Comparison of ENCODE assay signal across 2 cellular contexts in the genomic region with DNA sequence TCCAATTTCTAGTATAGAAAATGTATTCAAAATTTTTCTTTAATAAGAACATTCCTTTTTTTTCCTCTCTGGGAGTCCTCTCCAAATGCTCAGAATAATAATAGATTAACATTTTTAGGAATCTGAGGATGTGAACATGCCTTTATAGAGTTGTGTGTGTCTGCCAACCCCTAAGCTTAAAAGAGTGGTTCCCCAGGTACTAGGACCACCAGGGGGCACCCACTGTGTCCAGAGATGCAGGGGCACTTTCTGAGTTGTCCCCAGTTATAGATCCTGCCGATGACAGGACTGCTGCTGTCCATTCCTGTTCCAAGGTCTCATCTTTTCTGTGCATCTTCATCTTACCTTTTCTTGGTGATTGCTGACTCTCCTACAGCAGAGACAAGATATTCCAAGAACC.
TF ChIP-seq lines count a peak whose summit lies in the region.

No MANE protein-coding gene starts in this region.

TF ChIP-seq in HCT116, 20 proteins besides CTCF, POLR2A, EP300 and RAD21 (continued from another document):
- TF ChIP-seq, protein P1, sequence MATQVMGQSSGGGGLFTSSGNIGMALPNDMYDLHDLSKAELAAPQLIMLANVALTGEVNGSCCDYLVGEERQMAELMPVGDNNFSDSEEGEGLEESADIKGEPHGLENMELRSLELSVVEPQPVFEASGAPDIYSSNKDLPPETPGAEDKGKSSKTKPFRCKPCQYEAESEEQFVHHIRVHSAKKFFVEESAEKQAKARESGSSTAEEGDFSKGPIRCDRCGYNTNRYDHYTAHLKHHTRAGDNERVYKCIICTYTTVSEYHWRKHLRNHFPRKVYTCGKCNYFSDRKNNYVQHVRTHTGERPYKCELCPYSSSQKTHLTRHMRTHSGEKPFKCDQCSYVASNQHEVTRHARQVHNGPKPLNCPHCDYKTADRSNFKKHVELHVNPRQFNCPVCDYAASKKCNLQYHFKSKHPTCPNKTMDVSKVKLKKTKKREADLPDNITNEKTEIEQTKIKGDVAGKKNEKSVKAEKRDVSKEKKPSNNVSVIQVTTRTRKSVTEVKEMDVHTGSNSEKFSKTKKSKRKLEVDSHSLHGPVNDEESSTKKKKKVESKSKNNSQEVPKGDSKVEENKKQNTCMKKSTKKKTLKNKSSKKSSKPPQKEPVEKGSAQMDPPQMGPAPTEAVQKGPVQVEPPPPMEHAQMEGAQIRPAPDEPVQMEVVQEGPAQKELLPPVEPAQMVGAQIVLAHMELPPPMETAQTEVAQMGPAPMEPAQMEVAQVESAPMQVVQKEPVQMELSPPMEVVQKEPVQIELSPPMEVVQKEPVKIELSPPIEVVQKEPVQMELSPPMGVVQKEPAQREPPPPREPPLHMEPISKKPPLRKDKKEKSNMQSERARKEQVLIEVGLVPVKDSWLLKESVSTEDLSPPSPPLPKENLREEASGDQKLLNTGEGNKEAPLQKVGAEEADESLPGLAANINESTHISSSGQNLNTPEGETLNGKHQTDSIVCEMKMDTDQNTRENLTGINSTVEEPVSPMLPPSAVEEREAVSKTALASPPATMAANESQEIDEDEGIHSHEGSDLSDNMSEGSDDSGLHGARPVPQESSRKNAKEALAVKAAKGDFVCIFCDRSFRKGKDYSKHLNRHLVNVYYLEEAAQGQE (IDR thresholded peaks at IDR 0.05; ENCODE audit: low read depth): no peak
- TF ChIP-seq CBX3 (IDR thresholded peaks at IDR 0.05; ENCODE audit: low read depth) (no peak), ZFX (IDR thresholded peaks at IDR 0.05) (no peak), SIN3A (IDR thresholded peaks at IDR 0.05; ENCODE audit: low read depth) (no peak), TCF7L2 (IDR thresholded peaks at IDR 0.05; ENCODE audit: borderline replicate concordance, extremely low read depth, insufficient read depth, insufficient read length) (no peak), ZNF274 (IDR thresholded peaks at IDR 0.05; ENCODE audit: low read depth, low read length) (no peak), EZH2phosphoT487 (IDR thresholded peaks at IDR 0.05; ENCODE audit: borderline replicate concordance) (no peak), EGR1 (IDR thresholded peaks at IDR 0.05; ENCODE audit: low read depth) (no peak), ELF1 (IDR thresholded peaks at IDR 0.05; ENCODE audit: borderline replicate concordance, low read depth) (no peak), POLR2AphosphoS5 (IDR thresholded peaks at IDR 0.05; ENCODE audit: low read depth, low read length) (no peak)
- TF ChIP-seq, protein P2, sequence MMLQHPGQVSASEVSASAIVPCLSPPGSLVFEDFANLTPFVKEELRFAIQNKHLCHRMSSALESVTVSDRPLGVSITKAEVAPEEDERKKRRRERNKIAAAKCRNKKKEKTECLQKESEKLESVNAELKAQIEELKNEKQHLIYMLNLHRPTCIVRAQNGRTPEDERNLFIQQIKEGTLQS (IDR thresholded peaks at IDR 0.05): no peak
- TF ChIP-seq, protein P3, sequence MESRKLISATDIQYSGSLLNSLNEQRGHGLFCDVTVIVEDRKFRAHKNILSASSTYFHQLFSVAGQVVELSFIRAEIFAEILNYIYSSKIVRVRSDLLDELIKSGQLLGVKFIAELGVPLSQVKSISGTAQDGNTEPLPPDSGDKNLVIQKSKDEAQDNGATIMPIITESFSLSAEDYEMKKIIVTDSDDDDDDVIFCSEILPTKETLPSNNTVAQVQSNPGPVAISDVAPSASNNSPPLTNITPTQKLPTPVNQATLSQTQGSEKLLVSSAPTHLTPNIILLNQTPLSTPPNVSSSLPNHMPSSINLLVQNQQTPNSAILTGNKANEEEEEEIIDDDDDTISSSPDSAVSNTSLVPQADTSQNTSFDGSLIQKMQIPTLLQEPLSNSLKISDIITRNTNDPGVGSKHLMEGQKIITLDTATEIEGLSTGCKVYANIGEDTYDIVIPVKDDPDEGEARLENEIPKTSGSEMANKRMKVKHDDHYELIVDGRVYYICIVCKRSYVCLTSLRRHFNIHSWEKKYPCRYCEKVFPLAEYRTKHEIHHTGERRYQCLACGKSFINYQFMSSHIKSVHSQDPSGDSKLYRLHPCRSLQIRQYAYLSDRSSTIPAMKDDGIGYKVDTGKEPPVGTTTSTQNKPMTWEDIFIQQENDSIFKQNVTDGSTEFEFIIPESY (IDR thresholded peaks at IDR 0.05; ENCODE audit: extremely low read depth, insufficient replicate concordance, low read length): no peak

TF ChIP-seq in WTC11, 78 proteins besides CTCF, POLR2A, EP300 and RAD21 (continued from another document):
- TF ChIP-seq ATF6 (CRISPR knock-in tag; IDR thresholded peaks at IDR 0.05) (no peak), FOXJ3 (CRISPR knock-in tag; IDR thresholded peaks at IDR 0.05; ENCODE audit: borderline replicate concordance) (no peak), RELA (CRISPR knock-in tag; IDR thresholded peaks at IDR 0.05; ENCODE audit: borderline replicate concordance) (no peak)
- TF ChIP-seq, protein P4, sequence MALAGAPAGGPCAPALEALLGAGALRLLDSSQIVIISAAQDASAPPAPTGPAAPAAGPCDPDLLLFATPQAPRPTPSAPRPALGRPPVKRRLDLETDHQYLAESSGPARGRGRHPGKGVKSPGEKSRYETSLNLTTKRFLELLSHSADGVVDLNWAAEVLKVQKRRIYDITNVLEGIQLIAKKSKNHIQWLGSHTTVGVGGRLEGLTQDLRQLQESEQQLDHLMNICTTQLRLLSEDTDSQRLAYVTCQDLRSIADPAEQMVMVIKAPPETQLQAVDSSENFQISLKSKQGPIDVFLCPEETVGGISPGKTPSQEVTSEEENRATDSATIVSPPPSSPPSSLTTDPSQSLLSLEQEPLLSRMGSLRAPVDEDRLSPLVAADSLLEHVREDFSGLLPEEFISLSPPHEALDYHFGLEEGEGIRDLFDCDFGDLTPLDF (CRISPR knock-in tag; IDR thresholded peaks at IDR 0.05): no peak
